8 cellular contexts compared by ENCODE assay signal in the genomic region with DNA sequence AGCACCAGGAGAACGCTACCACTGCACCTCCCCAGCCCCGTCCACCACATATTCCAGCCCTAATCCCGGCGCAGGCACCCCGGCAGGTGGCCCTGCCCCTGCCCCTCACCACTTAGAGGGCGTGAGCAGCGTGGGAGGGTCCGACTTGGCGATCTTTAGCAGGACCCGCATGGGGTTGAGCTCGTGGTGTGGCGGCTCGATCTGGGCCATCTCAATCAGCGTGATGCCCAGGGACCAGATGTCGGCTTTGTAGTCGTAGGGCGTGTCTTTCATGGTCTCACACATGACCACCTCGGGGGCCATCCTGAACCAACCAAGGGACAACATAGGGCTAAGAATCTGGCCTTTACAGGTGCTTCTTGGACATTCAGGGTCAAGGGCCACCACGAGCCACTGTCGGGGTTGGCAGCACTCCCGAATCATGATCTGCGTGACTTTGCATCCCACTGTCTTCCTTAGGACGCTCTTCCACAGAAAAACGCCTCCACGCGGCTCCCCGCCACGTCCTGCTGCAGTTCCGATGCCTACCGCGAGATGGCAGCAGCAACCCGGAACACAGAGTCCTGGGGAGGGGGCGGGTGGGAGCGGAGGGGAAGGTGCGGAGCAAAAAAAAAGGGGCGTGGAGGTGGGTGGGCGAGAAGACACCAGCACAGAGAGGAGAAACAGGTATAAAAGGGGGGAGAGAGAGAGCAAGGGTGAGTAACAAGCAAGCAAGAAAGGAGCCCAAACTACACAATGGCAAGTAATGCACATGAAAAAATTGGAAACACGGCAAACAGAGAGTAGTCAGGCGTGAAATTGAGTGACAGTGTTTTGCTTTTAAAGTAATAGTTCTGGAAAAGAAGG.
A peak's percentile ranks its signal among the peaks of the same experiment; 100 is the strongest.
DNase-seq lines count a peak whose midpoint lies in the region; ATAC-seq and TF ChIP-seq lines count a peak whose summit lies in the region.

No MANE protein-coding gene starts in this region.

- no peak overlapping the region for H3K4me3 Mint-ChIP-seq in activated naive CD4-positive, alpha-beta T cell treated with anti-CD3 and anti-CD28 coated beads, Interleukin-2, amount 10 ng/mL, durations not matched to agents 7 days and 5 days

- peaks cover 54% of the 10 kb centered on the region for H3K4me1 Mint-ChIP-seq in activated naive CD4-positive, alpha-beta T cell treated with anti-CD3 and anti-CD28 coated beads, Interleukin-2, amount 10 ng/mL, durations not matched to agents 7 days and 5 days

- no peaks in the 10 kb centered on the region for H3K9me3 Mint-ChIP-seq in activated naive CD4-positive, alpha-beta T cell treated with anti-CD3 and anti-CD28 coated beads, Interleukin-2, amount 10 ng/mL, durations not matched to agents 7 days and 5 days

- H3K9me2 ChIP-seq in HCT116 (ENCODE audit: insufficient read depth): no peaks in the 10 kb centered on the region

- H3K36me3 Mint-ChIP-seq in activated naive CD4-positive, alpha-beta T cell treated with anti-CD3 and anti-CD28 coated beads, Interleukin-2, amount 10 ng/mL, durations not matched to agents 7 days and 5 days: peaks cover 57% of the 10 kb centered on the region

- H4K20me1 ChIP-seq in HCT116 (ENCODE audit: insufficient read depth): no peaks in the 10 kb centered on the region

- CTCF ChIA-PET in HCT116 (lab: Charles Lee): interaction anchor here (1.4 to 1.5 kb wide), 2 partner anchors 83 to 187 kb away, joined by 4 to 5 read pairs; no protein-coding TSS in a partner anchor
- CTCF ChIA-PET in activated naive CD4-positive, alpha-beta T cell treated with anti-CD3 and anti-CD28 coated beads, Interleukin-2, amount 10 ng/mL, durations not matched to agents 7 days and 5 days (lab: Charles Lee): interaction anchor here (0.7 to 6.9 kb wide), 8 partner anchors 10 to 185 kb away, joined by 3 to 69 read pairs (median 4); a partner anchor contains a TSS

- peak; percentile 67 for DNase-seq in BE2C
- no peak for DNase-seq in HCT116 (ENCODE audit: low read depth, low spot score)
- DNase-seq in RWPE2 (ENCODE audit: low spot score): no peak
- peak; percentile 73 for DNase-seq in activated naive CD4-positive, alpha-beta T cell treated with anti-CD3 and anti-CD28 coated beads, Interleukin-2, amount 10 ng/mL, durations not matched to agents 7 days and 5 days
- DNase-seq in Right ventricle myocardium superior: peak; percentile 81
- DNase-seq in pons (ENCODE audit: low spot score): peak; percentile 24
- DNase-seq in tibial artery: peak in 1 of 2 donors; percentile 57

- peak; percentile 80 for TF ChIP-seq RAD21 in HCT116 (IDR thresholded peaks at IDR 0.05; ENCODE audit: low read depth)

- no TSS peak for BruUV-seq in HCT116 (replicated peaks; lab: Mats Ljungman, UMichigan)

- H3K27me3 Mint-ChIP-seq in activated naive CD4-positive, alpha-beta T cell treated with anti-CD3 and anti-CD28 coated beads, Interleukin-2, amount 10 ng/mL, durations not matched to agents 7 days and 5 days: no peaks in the 10 kb centered on the region

- H3K36me3 ChIP-seq in BE2C (no peaks in the 10 kb centered on the region), HCT116 (ENCODE audit: control insufficient read depth in 1 of 2, insufficient read depth in 2 of 2, low read length in 2 of 2) (no peaks in the 10 kb centered on the region; a peak in 1 of 4 replicates), RWPE2 (ENCODE audit: low read depth) (peaks cover 7% of the 10 kb centered on the region), tibial artery (no peaks in the 10 kb centered on the region)

- intact Hi-C loops in HCT116 (cut with micrococcal nuclease): loop anchor here (1.0 to 2.0 kb wide), 2 partner anchors 82 to 186 kb away; a partner anchor contains a TSS
- intact Hi-C loops in Right ventricle myocardium superior (cut with DNase I): loop anchor here (2.0 kb wide), 2 partner anchors 82 to 186 kb away; a partner anchor contains a TSS
- intact Hi-C loops in tibial artery (cut with DNase I; ENCODE audit: low total_unique reads): loop anchor here (1.0 to 5.0 kb wide), 2 partner anchors 82 to 181 kb away; a partner anchor contains a TSS

- H3K4me3 ChIP-seq in BE2C (ENCODE audit: low read depth, low read length) (peak overlapping the region; percentile 54), HCT116 (replicated peaks in 1 of 2; ENCODE audit: low read depth in 1 of 2, low read length in 2 of 2) (peak overlapping the region in 1 of 2 experiments; percentile 14; a peak in 1 of 4 replicates), RWPE2 (ENCODE audit: severe bottlenecking) (peak overlapping the region; percentile 6), tibial artery (peak overlapping the region in 1 of 2 donors; percentile 7)

- ATAC-seq in HCT116 (peak; percentile 50), RWPE2 (ENCODE audit: low read depth) (no peak), Right ventricle myocardium superior (ENCODE audit: poor library complexity) (peak; percentile 54), HG03571 (IDR thresholded peaks at IDR 0.05; ENCODE audit: unreplicated experiment) (no peak)

- no peak overlapping the region for H2AFZ ChIP-seq in HCT116 (ENCODE audit: low read depth, low read length, poor library complexity, severe bottlenecking)

- no peaks in the 10 kb centered on the region for H3K79me2 ChIP-seq in HCT116 (ENCODE audit: insufficient read depth, low read length)

- no peak for TF ChIP-seq POLR2A in HCT116 (IDR thresholded peaks at IDR 0.05; ENCODE audit: borderline replicate concordance, extremely low read depth, insufficient read depth, insufficient read length)

- H3K9me3 ChIP-seq in BE2C (no peaks in the 10 kb centered on the region), HCT116 (ENCODE audit: control insufficient read depth in 1 of 2, insufficient read depth in 1 of 2, low read depth in 1 of 2, low read length in 2 of 2) (no peaks in the 10 kb centered on the region), RWPE2 (ENCODE audit: severe bottlenecking) (no peaks in the 10 kb centered on the region), tibial artery (no peaks in the 10 kb centered on the region)

- H3K4me1 ChIP-seq in BE2C: peaks cover 4% of the 10 kb centered on the region; the same call in 1 of the 2 replicates
- peaks cover 17 to 45% of the 10 kb centered on the region in 2 experiments for H3K4me1 ChIP-seq in HCT116 (ENCODE audit: control insufficient read depth in 1 of 2, insufficient read depth in 2 of 2, low read length in 2 of 2)
- H3K4me1 ChIP-seq in RWPE2 (ENCODE audit: insufficient read depth, poor library complexity, severe bottlenecking): peaks cover 39% of the 10 kb centered on the region
- peaks cover 0 to 49% (median 29%) of the 10 kb centered on the region in 4 donors for H3K4me1 ChIP-seq in tibial artery

- RAD21 ChIA-PET in HCT116 (lab: Charles Lee; ENCODE audit: low non-redundant PET in 1 of 2, low total read pairs in 2 of 2, uncharacterized antibody in 2 of 2, unreplicated experiment in 2 of 2): no interaction called here

- H3K27ac ChIP-seq in HCT116 (ENCODE audit: low read depth, low read length) (no peak overlapping the region), RWPE2 (ENCODE audit: poor library complexity, severe bottlenecking) (peak overlapping the region; percentile 60), tibial artery (no peak overlapping the region)

- H3K4me2 ChIP-seq in HCT116 (ENCODE audit: low read length): peak overlapping the region; percentile 69

- peak overlapping the region; percentile 41 for H3K9ac ChIP-seq in HCT116 (ENCODE audit: low read length)

- H3K27me3 ChIP-seq in BE2C: no peaks in the 10 kb centered on the region
- H3K27me3 ChIP-seq in HCT116 (ENCODE audit: insufficient read depth, low read length): no peaks in the 10 kb centered on the region
- no peaks in the 10 kb centered on the region for H3K27me3 ChIP-seq in RWPE2 (ENCODE audit: insufficient read depth, poor library complexity, severe bottlenecking)
- no peaks in the 10 kb centered on the region for H3K27me3 ChIP-seq in tibial artery

- POLR2A ChIA-PET in HCT116 (lab: Charles Lee): no interaction called here

- peak; percentile 92 for TF ChIP-seq CTCF in BE2C (IDR thresholded peaks at IDR 0.05; ENCODE audit: low read depth, low read length)
- peak; percentile 86 to 95 (median 93) for TF ChIP-seq CTCF in HCT116 (IDR thresholded peaks at IDR 0.05 in 2 of 3, conservative IDR thresholded peaks at IDR 0.05 in 1 of 3; ENCODE audit: borderline replicate concordance in 1 of 3, insufficient read depth in 1 of 3, low read depth in 2 of 3, low read length in 2 of 3)
- TF ChIP-seq CTCF in RWPE2 (IDR thresholded peaks at IDR 0.05; ENCODE audit: poor library complexity, severe bottlenecking): peak; percentile 99
- TF ChIP-seq CTCF in tibial artery (IDR thresholded peaks at IDR 0.05): peak; percentile 80 to 99

- H3K27ac Mint-ChIP-seq in activated naive CD4-positive, alpha-beta T cell treated with anti-CD3 and anti-CD28 coated beads, Interleukin-2, amount 10 ng/mL, durations not matched to agents 7 days and 5 days: peak overlapping the region; percentile 83

TF ChIP-seq in HCT116, 20 proteins besides CTCF, POLR2A, EP300 and RAD21 (continues in another document):
- TF ChIP-seq ELF1 (IDR thresholded peaks at IDR 0.05; ENCODE audit: borderline replicate concordance, low read depth): no peak
- no peak for TF ChIP-seq ZNF274 (IDR thresholded peaks at IDR 0.05; ENCODE audit: low read depth, low read length)
- TF ChIP-seq, protein P1, sequence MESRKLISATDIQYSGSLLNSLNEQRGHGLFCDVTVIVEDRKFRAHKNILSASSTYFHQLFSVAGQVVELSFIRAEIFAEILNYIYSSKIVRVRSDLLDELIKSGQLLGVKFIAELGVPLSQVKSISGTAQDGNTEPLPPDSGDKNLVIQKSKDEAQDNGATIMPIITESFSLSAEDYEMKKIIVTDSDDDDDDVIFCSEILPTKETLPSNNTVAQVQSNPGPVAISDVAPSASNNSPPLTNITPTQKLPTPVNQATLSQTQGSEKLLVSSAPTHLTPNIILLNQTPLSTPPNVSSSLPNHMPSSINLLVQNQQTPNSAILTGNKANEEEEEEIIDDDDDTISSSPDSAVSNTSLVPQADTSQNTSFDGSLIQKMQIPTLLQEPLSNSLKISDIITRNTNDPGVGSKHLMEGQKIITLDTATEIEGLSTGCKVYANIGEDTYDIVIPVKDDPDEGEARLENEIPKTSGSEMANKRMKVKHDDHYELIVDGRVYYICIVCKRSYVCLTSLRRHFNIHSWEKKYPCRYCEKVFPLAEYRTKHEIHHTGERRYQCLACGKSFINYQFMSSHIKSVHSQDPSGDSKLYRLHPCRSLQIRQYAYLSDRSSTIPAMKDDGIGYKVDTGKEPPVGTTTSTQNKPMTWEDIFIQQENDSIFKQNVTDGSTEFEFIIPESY (IDR thresholded peaks at IDR 0.05; ENCODE audit: extremely low read depth, insufficient replicate concordance, low read length): no peak
- TF ChIP-seq EGR1 (IDR thresholded peaks at IDR 0.05; ENCODE audit: low read depth): no peak
- TF ChIP-seq SP1 (IDR thresholded peaks at IDR 0.05; ENCODE audit: low read depth): no peak

Comparison
In these comparisons a context has a peak if more than half of its experiments do, and no peak if none do; other contexts are left out.
1. DNase-seq: peak in BE2C (single experiment), activated naive CD4-positive, alpha-beta T cell treated with anti-CD3 and anti-CD28 coated beads, Interleukin-2, amount 10 ng/mL, durations not matched to agents 7 days and 5 days (single experiment), Right ventricle myocardium superior (single experiment) and pons (single experiment); none in HCT116 (single experiment) and RWPE2 (single experiment).
2. ATAC-seq: peak in HCT116 (single experiment) and Right ventricle myocardium superior (single experiment); none in RWPE2 (single experiment) and HG03571 (single experiment).
3. Peak in every context shown above with its lines, with median percentiles within 50 percentile points of each other: CTCF ChIP-seq.